Comparison of ENCODE assay signal across 1 cellular context in the genomic region with DNA sequence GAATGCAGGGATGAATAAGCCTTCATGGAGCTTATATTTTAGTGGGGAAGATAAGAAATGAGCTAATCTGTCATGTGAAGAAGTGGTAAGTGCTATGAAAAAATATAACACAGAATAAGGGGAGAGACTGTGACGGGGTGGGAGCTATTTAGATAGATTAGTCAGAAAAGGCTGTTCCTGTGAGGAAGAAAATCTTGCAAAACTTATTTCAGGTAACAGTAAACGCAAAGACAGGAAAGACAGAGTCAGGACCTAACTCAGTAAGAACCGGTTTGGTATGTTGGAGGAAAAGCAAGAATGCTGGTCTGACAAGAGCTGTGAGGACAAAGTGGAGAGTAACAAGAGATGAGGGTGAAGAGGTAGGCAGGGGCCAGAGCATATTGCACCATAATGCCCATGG.
TF ChIP-seq lines count a peak whose summit lies in the region.

No MANE protein-coding gene starts in this region.

TF ChIP-seq in HEK293, 187 proteins besides CTCF, POLR2A, EP300 and RAD21 (continued from another document):
- peak; percentile 44; the same call in 1 of the 2 replicates for TF ChIP-seq ZNF341 (tag by site-specific recombination; IDR thresholded peaks at IDR 0.05; ENCODE audit: low read depth)
- 0 out of 2 replicates have a peak, but pooled peaks have one; percentile 42 for TF ChIP-seq ZEB2 (tag by site-specific recombination; IDR thresholded peaks at IDR 0.05)
- no peak for TF ChIP-seq ZNF596 (tag by site-specific recombination; IDR thresholded peaks at IDR 0.05)
- no peak for TF ChIP-seq ZNF768 (tag by site-specific recombination; IDR thresholded peaks at IDR 0.05)
- TF ChIP-seq ZNF335 (tag by site-specific recombination; conservative IDR thresholded peaks at IDR 0.05) = peak; percentile 25; the same call in 1 of the 2 replicates
- peak; percentile 87 for TF ChIP-seq PRDM6 (tag by site-specific recombination; IDR thresholded peaks at IDR 0.05)
- TF ChIP-seq ZBTB21 (tag by site-specific recombination; IDR thresholded peaks at IDR 0.05) = no peak
- no peak for TF ChIP-seq ELK4 (IDR thresholded peaks at IDR 0.05; ENCODE audit: borderline replicate concordance, low read depth, low read length)
- TF ChIP-seq, protein P1, sequence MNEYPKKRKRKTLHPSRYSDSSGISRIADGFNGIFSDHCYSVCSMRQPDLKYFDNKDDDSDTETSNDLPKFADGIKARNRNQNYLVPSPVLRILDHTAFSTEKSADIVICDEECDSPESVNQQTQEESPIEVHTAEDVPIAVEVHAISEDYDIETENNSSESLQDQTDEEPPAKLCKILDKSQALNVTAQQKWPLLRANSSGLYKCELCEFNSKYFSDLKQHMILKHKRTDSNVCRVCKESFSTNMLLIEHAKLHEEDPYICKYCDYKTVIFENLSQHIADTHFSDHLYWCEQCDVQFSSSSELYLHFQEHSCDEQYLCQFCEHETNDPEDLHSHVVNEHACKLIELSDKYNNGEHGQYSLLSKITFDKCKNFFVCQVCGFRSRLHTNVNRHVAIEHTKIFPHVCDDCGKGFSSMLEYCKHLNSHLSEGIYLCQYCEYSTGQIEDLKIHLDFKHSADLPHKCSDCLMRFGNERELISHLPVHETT (tag by site-specific recombination; IDR thresholded peaks at IDR 0.05) = no peak
- no peak for TF ChIP-seq SETDB1 (IDR thresholded peaks at IDR 0.05; ENCODE audit: insufficient read length, low read length)
